8 cellular contexts compared by ENCODE assay signal in genomic region chr1:156212833-156213643, GRCh38. TPM values are rescaled to one million over a fixed set of nuclear protein-coding genes. Genes with fewer than 3 reads are reported as not detected.
DNase-seq lines count a peak whose midpoint lies in the region; ATAC-seq, FAIRE-seq and TF ChIP-seq lines count a peak whose summit lies in the region.

Gene PMF1, plus strand, starts transcription at chr1:156213007. Its CDS starts 9 bp downstream, at chr1:156213016.

- no peak for TF ChIP-seq POLR2A in esophagus muscularis mucosa (IDR thresholded peaks at IDR 0.05; ENCODE audit: low read depth)

- H3K9me2 ChIP-seq in Karpas-422 (replicated peaks; ENCODE audit: insufficient read depth, low read length): no peaks in the 10 kb centered on the region

- H3K9me3 Mint-ChIP-seq in activated T-cell treated with anti-CD3 and anti-CD28 coated beads, Interleukin-2, amount 50 U/mL, for 72 hours: no peaks in the 10 kb centered on the region

- no peaks in the 10 kb centered on the region for H3K27me3 Mint-ChIP-seq in activated T-cell treated with anti-CD3 and anti-CD28 coated beads, Interleukin-2, amount 50 U/mL, for 72 hours (ENCODE audit: low read depth)

- H3K27me3 ChIP-seq in Karpas-422 (ENCODE audit: low read length) (no peaks in the 10 kb centered on the region), esophagus muscularis mucosa (no peaks in the 10 kb centered on the region), muscle layer of duodenum (ENCODE audit: low read depth, low read length) (no peaks in the 10 kb centered on the region)

- no peaks in the 10 kb centered on the region for H4K20me1 ChIP-seq in Karpas-422 (ENCODE audit: insufficient read depth, low read depth, low read length)

- H3K4me1 ChIP-seq in Karpas-422 (ENCODE audit: low read length) (peaks cover 19% of the 10 kb centered on the region), esophagus muscularis mucosa (peaks cover 22 to 45% (median 40%) of the 10 kb centered on the region in 4 donors), muscle layer of duodenum (ENCODE audit: control insufficient read depth in 1 of 2, insufficient read depth in 2 of 2, low read length in 2 of 2) (peaks cover 6 to 15% of the 10 kb centered on the region in 2 donors)

- peak; percentile 86 for ATAC-seq in GM21786 (IDR thresholded peaks at IDR 0.05; ENCODE audit: unreplicated experiment)
- peak; percentile 86 to 91 for ATAC-seq in activated T-cell treated with anti-CD3 and anti-CD28 coated beads, Interleukin-2, amount 50 U/mL, for 72 hours (replicated peaks in 1 of 2)

- FAIRE-seq in RCC 7860 (lab: Jason Lieb, UNC): no peak

- peaks cover 53% of the 10 kb centered on the region for H3K4me1 Mint-ChIP-seq in activated T-cell treated with anti-CD3 and anti-CD28 coated beads, Interleukin-2, amount 50 U/mL, for 72 hours (ENCODE audit: low read depth)

- H3K9me3 ChIP-seq in Karpas-422 (ENCODE audit: low read length) (no peaks in the 10 kb centered on the region), esophagus muscularis mucosa (no peaks in the 10 kb centered on the region), muscle layer of duodenum (ENCODE audit: control insufficient read depth in 1 of 2, low read length in 2 of 2) (no peaks in the 10 kb centered on the region)

- H3K36me3 ChIP-seq in Karpas-422 (ENCODE audit: insufficient read depth, low read length) (0 out of 2 replicates have a peak, but pooled peaks cover 5% of the 10 kb centered on the region), esophagus muscularis mucosa (peaks cover 7 to 49% (median 40%) of the 10 kb centered on the region in 4 donors), muscle layer of duodenum (ENCODE audit: control insufficient read depth in 1 of 2, insufficient read depth in 2 of 2, low read length in 2 of 2) (peaks cover 21 to 29% of the 10 kb centered on the region in 2 donors)

- H3K27ac ChIP-seq in Karpas-422 (ENCODE audit: low read length): peak within 1 kb of the TSS; percentile 77
- peak within 1 kb of the TSS; percentile 88 to 92 (median 90) for H3K27ac ChIP-seq in esophagus muscularis mucosa (replicated peaks in 1 of 4)
- peak within 1 kb of the TSS; percentile 95 for H3K27ac ChIP-seq in muscle layer of duodenum (ENCODE audit: low read length)

- peak within 1 kb of the TSS; percentile 92 for H3K4me3 ChIP-seq in Karpas-422 (ENCODE audit: low read length)
- peak within 1 kb of the TSS; percentile 63 to 79 (median 64) for H3K4me3 ChIP-seq in esophagus muscularis mucosa
- H3K4me3 ChIP-seq in muscle layer of duodenum (ENCODE audit: low read depth in 1 of 2, low read length in 2 of 2): peak within 1 kb of the TSS; percentile 63 to 82

- H3K27ac Mint-ChIP-seq in activated T-cell treated with anti-CD3 and anti-CD28 coated beads, Interleukin-2, amount 50 U/mL, for 72 hours: peak within 1 kb of the TSS; percentile 96

- peak within 1 kb of the TSS; percentile 64 for H2AFZ ChIP-seq in Karpas-422 (ENCODE audit: low read length)

- H3K4me2 ChIP-seq in Karpas-422 (ENCODE audit: low read depth, low read length, poor library complexity, severe bottlenecking): peak within 1 kb of the TSS; percentile 98

- WGBS in esophagus muscularis mucosa: under 1% methylated on average over 30 of the region's 61 CpGs

- H3K36me3 Mint-ChIP-seq in activated T-cell treated with anti-CD3 and anti-CD28 coated beads, Interleukin-2, amount 50 U/mL, for 72 hours (ENCODE audit: insufficient read depth in 2 of 2): peaks cover 15 to 40% of the 10 kb centered on the region in 2 donors

- TF ChIP-seq EP300 in esophagus muscularis mucosa (IDR thresholded peaks at IDR 0.05): no peak

- intact Hi-C loops in esophagus muscularis mucosa (cut with DNase I): loop anchor here (5.0 kb wide), 1 partner anchor 116 kb away; no protein-coding TSS in a partner anchor

- peak; percentile 95 for DNase-seq in DMS79 (lab: John Stamatoyannopoulos, UW)
- DNase-seq in Karpas-422: peak; percentile 98
- peak; percentile 88 for DNase-seq in RCC 7860 (ENCODE audit: low spot score)
- peak; percentile 97 for DNase-seq in activated T-cell treated with anti-CD3 and anti-CD28 coated beads, Interleukin-2, amount 50 U/mL, for 72 hours
- peak; percentile 99 for DNase-seq in esophagus muscularis mucosa (ENCODE audit: extremely low spot score)
- DNase-seq in stimulated activated CD8-positive, alpha-beta memory T cell treated with anti-CD3 and anti-CD28 coated beads, Interleukin-7, amount 100 ng/mL, for 24 hours (ENCODE audit: low read depth): peak; percentile 95

- H3K9ac ChIP-seq in Karpas-422 (ENCODE audit: low read length): peak within 1 kb of the TSS; percentile 87

- peaks cover 25% of the 10 kb centered on the region for H3K79me2 ChIP-seq in Karpas-422 (ENCODE audit: low read length)

- H3K4me3 Mint-ChIP-seq in activated T-cell treated with anti-CD3 and anti-CD28 coated beads, Interleukin-2, amount 50 U/mL, for 72 hours: peak within 1 kb of the TSS; percentile 84 to 97

- no peak for TF ChIP-seq CTCF in esophagus muscularis mucosa (IDR thresholded peaks at IDR 0.05)

RNA-seq across cellular contexts. Expression of gene PMF1, which starts in this region (rescaled TPM):
- 40.1 and 51.2 TPM in 2 replicates for total RNA-seq in Karpas-422 (2014; rRNA removed; shearing (Covaris generic); ENCODE audit: low replicate concordance)
- 100 to 1,000 TPM; 122 to 127 TPM for total RNA-seq in activated T-cell treated with anti-CD3 and anti-CD28 coated beads, Interleukin-2, amount 50 U/mL, for 72 hours
- total RNA-seq in esophagus muscularis mucosa: 10 to 100 TPM; 45.0 to 60.4 (median 50.2) TPM

Comparison
In these comparisons a context has a peak if more than half of its experiments do, and no peak if none do; other contexts are left out.
1. Peak in every context shown above with its lines: DNase-seq, ATAC-seq, H3K4me3 ChIP-seq and H3K27ac ChIP-seq.